In genomic region chr9:137777761-137778160, GRCh38 we compare ENCODE assay signal across 24 cellular contexts.
"Had no signal": no experiment of that assay in that cellular context is flagged by ENCODE, and none has a peak within 500 bp of the region (broad histone marks: within the 10 kb centered on the region; RNA-seq: fewer than 3 reads in every experiment).

No MANE protein-coding gene starts in this region.

- H3K9me3 ChIP-seq: colonic mucosa had no signal

- ATAC-seq: activated T-cell treated with anti-CD3 and anti-CD28 coated beads, Interleukin-2, amount 50 U/mL, for 72 hours; esophagus mucosa; WTC11 had no signal

- H3K4me3 Mint-ChIP-seq: activated CD4-positive, alpha-beta memory T cell treated with anti-CD3 and anti-CD28 coated beads, Interleukin-2, amount 10 ng/mL, durations not matched to agents 7 days and 5 days; activated CD4-positive, alpha-beta T cell treated with anti-CD3 and anti-CD28 coated beads, Interleukin-2, amount 10 ng/mL, durations not matched to agents 7 days and 5 days; activated naive CD4-positive, alpha-beta T cell treated with anti-CD3 and anti-CD28 coated beads for 36 hours; activated naive CD8-positive, alpha-beta T cell; activated T-cell treated with anti-CD3 and anti-CD28 coated beads, Interleukin-2, amount 50 U/mL, for 24 hours; activated T-cell treated with anti-CD3 and anti-CD28 coated beads, Interleukin-2, amount 50 U/mL, for 72 hours; central memory CD8-positive, alpha-beta T cell; WTC11 had no signal

- H3K27me3 ChIP-seq: brain microvascular endothelial cell, colonic mucosa had no signal

- H3K4me1 Mint-ChIP-seq: activated CD4-positive, alpha-beta memory T cell treated with anti-CD3 and anti-CD28 coated beads, Interleukin-2, amount 10 ng/mL, durations not matched to agents 7 days and 5 days; WTC11 had no signal

- DNase-seq: activated CD4-positive, alpha-beta memory T cell treated with anti-CD3 and anti-CD28 coated beads, Interleukin-2, amount 10 ng/mL, durations not matched to agents 7 days and 5 days; activated CD4-positive, alpha-beta T cell treated with anti-CD3 and anti-CD28 coated beads for 1 hour; activated CD4-positive, alpha-beta T cell treated with anti-CD3 and anti-CD28 coated beads for 4 hours; activated CD4-positive, alpha-beta T cell treated with anti-CD3 and anti-CD28 coated beads, Interleukin-2, amount 10 ng/mL, durations not matched to agents 7 days and 5 days; activated CD4-positive, alpha-beta T cell treated with anti-CD3 and anti-CD28 coated beads, Interleukin-2, amount 50 U/mL, for 4 hours; activated CD8-positive, alpha-beta memory T cell treated with anti-CD3 and anti-CD28 coated beads, Interleukin-2, amount 50 U/mL, for 48 hours; activated effector memory CD4-positive, alpha-beta T cell treated with anti-CD3 and anti-CD28 coated beads, Interleukin-2, amount 50 U/mL, for 16 hours; activated naive CD4-positive, alpha-beta T cell treated with anti-CD3 and anti-CD28 coated beads for 36 hours; activated T-cell treated with anti-CD3 and anti-CD28 coated beads for 4 hours; activated T-cell treated with anti-CD3 and anti-CD28 coated beads, Interleukin-2, amount 50 U/mL, for 24 hours; activated T-cell treated with anti-CD3 and anti-CD28 coated beads, Interleukin-2, amount 50 U/mL, for 72 hours; amniotic stem cell; anterior cingulate cortex; brain microvascular endothelial cell; colonic mucosa; effector CD8-positive, alpha-beta T cell; foreskin fibroblast; head of caudate nucleus; T-helper 2 cell had no signal

- H3K27ac Mint-ChIP-seq: activated CD4-positive, alpha-beta memory T cell treated with anti-CD3 and anti-CD28 coated beads, Interleukin-2, amount 10 ng/mL, durations not matched to agents 7 days and 5 days; activated CD4-positive, alpha-beta T cell treated with anti-CD3 and anti-CD28 coated beads, Interleukin-2, amount 10 ng/mL, durations not matched to agents 7 days and 5 days; activated naive CD4-positive, alpha-beta T cell treated with anti-CD3 and anti-CD28 coated beads for 36 hours; activated naive CD8-positive, alpha-beta T cell; activated T-cell treated with anti-CD3 and anti-CD28 coated beads, Interleukin-2, amount 50 U/mL, for 72 hours; activated T-helper 2 cell treated with anti-CD3 and anti-CD28 coated beads, Interferon-gamma antibody, Interleukin-2, Interleukin-4, amounts not matched to agents 10 μg/mL and 5 μg/mL and 100 μg/mL, durations not matched to agents 14 hours and 24 hours and 36 hours had no signal

- H3K36me3 ChIP-seq: colonic mucosa had no signal

- H3K27me3 Mint-ChIP-seq: activated CD4-positive, alpha-beta memory T cell treated with anti-CD3 and anti-CD28 coated beads, Interleukin-2, amount 10 ng/mL, durations not matched to agents 7 days and 5 days; activated CD4-positive, alpha-beta T cell treated with anti-CD3 and anti-CD28 coated beads, Interleukin-2, amount 10 ng/mL, durations not matched to agents 7 days and 5 days; activated naive CD8-positive, alpha-beta T cell; activated T-cell treated with anti-CD3 and anti-CD28 coated beads, Interleukin-2, amount 50 U/mL, for 24 hours; central memory CD8-positive, alpha-beta T cell had no signal

- H3K9me3 Mint-ChIP-seq: activated CD4-positive, alpha-beta memory T cell treated with anti-CD3 and anti-CD28 coated beads, Interleukin-2, amount 10 ng/mL, durations not matched to agents 7 days and 5 days; activated CD4-positive, alpha-beta T cell treated with anti-CD3 and anti-CD28 coated beads, Interleukin-2, amount 10 ng/mL, durations not matched to agents 7 days and 5 days; activated naive CD4-positive, alpha-beta T cell treated with anti-CD3 and anti-CD28 coated beads for 36 hours; activated T-cell treated with anti-CD3 and anti-CD28 coated beads, Interleukin-2, amount 50 U/mL, for 24 hours; activated T-cell treated with anti-CD3 and anti-CD28 coated beads, Interleukin-2, amount 50 U/mL, for 72 hours; activated T-helper 2 cell treated with anti-CD3 and anti-CD28 coated beads, Interferon-gamma antibody, Interleukin-2, Interleukin-4, amounts not matched to agents 10 μg/mL and 5 μg/mL and 100 μg/mL, durations not matched to agents 14 hours and 24 hours and 36 hours; central memory CD8-positive, alpha-beta T cell; WTC11 had no signal

- H3K4me1 ChIP-seq: colonic mucosa had no signal

- H3K4me3 ChIP-seq: colonic mucosa had no signal

- H3K27ac ChIP-seq: brain microvascular endothelial cell, colonic mucosa had no signal
